ENCODE assay signal across 18 cellular contexts in the genomic region with DNA sequence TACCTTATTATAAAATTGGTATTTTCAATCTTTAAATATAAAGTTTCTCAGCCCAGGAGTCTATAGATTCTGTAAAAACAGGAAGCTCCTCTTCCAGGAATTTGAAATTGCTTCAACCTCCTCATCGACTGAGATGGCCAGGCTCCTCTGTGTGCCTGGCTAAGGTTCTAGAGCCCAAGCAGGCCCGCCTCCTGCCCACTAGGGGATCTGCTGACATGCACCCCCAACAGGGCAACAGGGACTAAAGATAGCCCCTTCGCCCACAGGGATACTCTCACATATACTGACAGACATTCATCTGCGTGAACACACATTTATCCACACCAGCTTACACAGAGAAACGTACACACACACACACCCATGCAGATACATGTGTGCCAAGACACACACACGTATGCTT.
DNase-seq lines count a peak whose midpoint lies in the region; ATAC-seq and TF ChIP-seq lines count a peak whose summit lies in the region.
"Had no signal": no experiment of that assay in that cellular context is flagged by ENCODE, and none has a peak within 500 bp of the region (broad histone marks: within the 10 kb centered on the region; RNA-seq: fewer than 3 reads in every experiment).

No MANE protein-coding gene starts in this region.

- intact Hi-C loops in natural killer cell (cut with micrococcal nuclease) = no loop called here
- intact Hi-C loops in activated B cell treated with CpG ODN at 0.5 μM for 24 hours (cut with micrococcal nuclease) = loop anchor here (1.0 to 5.0 kb wide), 4 partner anchors 28 to 398 kb away; no protein-coding TSS in a partner anchor
- intact Hi-C loops in spleen (cut with DNase I; ENCODE audit: low total_unique reads) = no loop called here

- H3K4me1 ChIP-seq in spleen = peaks cover 0 to 29% (median 7%) of the 10 kb centered on the region in 6 donors
- H3K4me1 ChIP-seq: SJSA1 had no signal

- 78 to 82% (median 80%) methylated on average over 6 of the region's 6 CpGs for WGBS in spleen, 5 donors

- ATAC-seq in natural killer cell treated with Interleukin-12 subunit alpha and Interleukin-12 subunit beta and Interleukin-15 and Interleukin-18, amount 100 ng/mL, for 72 hours = no peak
- ATAC-seq in natural killer cell (no peak), activated B cell treated with CpG ODN at 0.5 μM for 24 hours (ENCODE audit: low read depth) (no peak), HG02759 (IDR thresholded peaks at IDR 0.05; ENCODE audit: unreplicated experiment) (no peak)
- ATAC-seq: HepG2 had no signal

- no peak overlapping the region for H3K27ac Mint-ChIP-seq in natural killer cell treated with Interleukin-12 subunit alpha and Interleukin-12 subunit beta and Interleukin-15 and Interleukin-18, amount 100 ng/mL, for 72 hours
- H3K27ac Mint-ChIP-seq in natural killer cell (no peak overlapping the region), activated B cell treated with CpG ODN at 0.5 μM for 24 hours (peak overlapping the region; percentile 94)
- H3K27ac Mint-ChIP-seq: CD8-positive, alpha-beta memory T cell had no signal

- peaks cover 0 to 6% of the 10 kb centered on the region in 2 donors for H3K4me1 Mint-ChIP-seq in natural killer cell treated with Interleukin-12 subunit alpha and Interleukin-12 subunit beta and Interleukin-15 and Interleukin-18, amount 100 ng/mL, for 72 hours (ENCODE audit: low read depth in 2 of 2)
- H3K4me1 Mint-ChIP-seq in natural killer cell (peaks cover 0 to 6% of the 10 kb centered on the region in 2 donors), activated B cell treated with CpG ODN at 0.5 μM for 24 hours (peaks cover 55% of the 10 kb centered on the region)

- H3K9me3 ChIP-seq in spleen = no peaks in the 10 kb centered on the region
- H3K9me3 ChIP-seq: BLaER1 treated with 17β-estradiol and CSF1 and Interleukin-3, amounts not matched to agents 10 nM and 100 nM; SJSA1 had no signal

- TF ChIP-seq CTCF in natural killer cell (IDR thresholded peaks at IDR 0.05) (no peak), activated B cell treated with CpG ODN at 0.5 μM for 24 hours (IDR thresholded peaks at IDR 0.05) (no peak), spleen (IDR thresholded peaks at IDR 0.05 in 8 of 11, conservative IDR thresholded peaks at IDR 0.05 in 3 of 11) (no peak)

- H3K27me3 Mint-ChIP-seq in natural killer cell treated with Interleukin-12 subunit alpha and Interleukin-12 subunit beta and Interleukin-15 and Interleukin-18, amount 100 ng/mL, for 72 hours = peaks cover 33 to 43% of the 10 kb centered on the region in 2 donors
- peaks cover 36 to 37% of the 10 kb centered on the region in 2 donors for H3K27me3 Mint-ChIP-seq in natural killer cell (ENCODE audit: low read depth in 2 of 2)
- H3K27me3 Mint-ChIP-seq in activated B cell treated with CpG ODN at 0.5 μM for 24 hours = no peaks in the 10 kb centered on the region
- H3K27me3 Mint-ChIP-seq: CD8-positive, alpha-beta memory T cell had no signal

- no peak overlapping the region for H3K4me3 Mint-ChIP-seq in natural killer cell treated with Interleukin-12 subunit alpha and Interleukin-12 subunit beta and Interleukin-15 and Interleukin-18, amount 100 ng/mL, for 72 hours
- H3K4me3 Mint-ChIP-seq in natural killer cell (no peak overlapping the region), activated B cell treated with CpG ODN at 0.5 μM for 24 hours (no peak overlapping the region)
- H3K4me3 Mint-ChIP-seq: CD8-positive, alpha-beta memory T cell had no signal

- no peaks in the 10 kb centered on the region for H3K36me3 Mint-ChIP-seq in natural killer cell treated with Interleukin-12 subunit alpha and Interleukin-12 subunit beta and Interleukin-15 and Interleukin-18, amount 100 ng/mL, for 72 hours
- H3K36me3 Mint-ChIP-seq in natural killer cell (no peaks in the 10 kb centered on the region), activated B cell treated with CpG ODN at 0.5 μM for 24 hours (ENCODE audit: low read depth) (no peaks in the 10 kb centered on the region)
- H3K36me3 Mint-ChIP-seq: CD8-positive, alpha-beta memory T cell had no signal

- H3K36me3 ChIP-seq in spleen = no peaks in the 10 kb centered on the region
- H3K36me3 ChIP-seq: BLaER1 treated with 17β-estradiol and CSF1 and Interleukin-3, amounts not matched to agents 10 nM and 100 nM; SJSA1 had no signal

- no peak for TF ChIP-seq POLR2A in spleen (IDR thresholded peaks at IDR 0.05)

- POLR2A ChIA-PET in activated B cell treated with CpG ODN at 0.5 μM for 24 hours (lab: Charles Lee) = interaction anchor here (2.3 to 2.4 kb wide), 2 partner anchors 12 to 41 kb away, joined by 10 to 30 read pairs; no protein-coding TSS in a partner anchor

- CTCF ChIA-PET in activated B cell treated with CpG ODN at 0.5 μM for 24 hours (lab: Charles Lee) = no interaction called here

- peak; percentile 10 for DNase-seq in natural killer cell treated with Interleukin-12 subunit alpha and Interleukin-12 subunit beta and Interleukin-15 and Interleukin-18, amount 100 ng/mL, for 72 hours (ENCODE audit: low spot score)
- no peak for DNase-seq in natural killer cell
- no peak for DNase-seq in activated B cell treated with CpG ODN at 0.5 μM for 24 hours
- DNase-seq in spleen = peak; percentile 50
- DNase-seq in Kasumi-1 (lab: John Stamatoyannopoulos, UW) = no peak
- DNase-seq in occipital lobe (lab: John Stamatoyannopoulos, UW) = no peak
- DNase-seq: CD8-positive, alpha-beta memory T cell; DMS79; GOT3; KBM-7; NCI-H1417 treated with DMSO at 0.1 percent for 48 hours; NCI-H187 treated with DMSO at 0.1 percent for 48 hours; NCI-H345; NCI-H524 treated with DMSO at 0.1 percent for 48 hours had no signal

- no peak overlapping the region for H3K27ac ChIP-seq in spleen
- H3K27ac ChIP-seq: BLaER1 treated with 17β-estradiol and CSF1 and Interleukin-3, amounts not matched to agents 10 nM and 100 nM; SJSA1 had no signal

- H3K9me3 Mint-ChIP-seq in natural killer cell treated with Interleukin-12 subunit alpha and Interleukin-12 subunit beta and Interleukin-15 and Interleukin-18, amount 100 ng/mL, for 72 hours = no peaks in the 10 kb centered on the region
- peaks cover 0 to 4% of the 10 kb centered on the region in 2 donors for H3K9me3 Mint-ChIP-seq in natural killer cell
- H3K9me3 Mint-ChIP-seq in activated B cell treated with CpG ODN at 0.5 μM for 24 hours = no peaks in the 10 kb centered on the region
- H3K9me3 Mint-ChIP-seq: CD8-positive, alpha-beta memory T cell had no signal

- no peak overlapping the region for H3K4me3 ChIP-seq in spleen
- H3K4me3 ChIP-seq: BLaER1 treated with 17β-estradiol and CSF1 and Interleukin-3, amounts not matched to agents 10 nM and 100 nM; SJSA1 had no signal

- peaks cover 0 to 17% (median 0%) of the 10 kb centered on the region in 7 donors for H3K27me3 ChIP-seq in spleen (replicated peaks in 1 of 7)
- H3K27me3 ChIP-seq: SJSA1 had no signal

Comparison
In these comparisons a context has a peak if more than half of its experiments do, and no peak if none do; other contexts are left out.
1. DNase-seq: peak in natural killer cell treated with Interleukin-12 subunit alpha and Interleukin-12 subunit beta and Interleukin-15 and Interleukin-18, amount 100 ng/mL, for 72 hours (single experiment) and spleen (single experiment); none in natural killer cell (single experiment), activated B cell treated with CpG ODN at 0.5 μM for 24 hours (single experiment), Kasumi-1 (0 of 2) and occipital lobe (single experiment).